ENCODE assay signal across 9 cellular contexts in the genomic region with DNA sequence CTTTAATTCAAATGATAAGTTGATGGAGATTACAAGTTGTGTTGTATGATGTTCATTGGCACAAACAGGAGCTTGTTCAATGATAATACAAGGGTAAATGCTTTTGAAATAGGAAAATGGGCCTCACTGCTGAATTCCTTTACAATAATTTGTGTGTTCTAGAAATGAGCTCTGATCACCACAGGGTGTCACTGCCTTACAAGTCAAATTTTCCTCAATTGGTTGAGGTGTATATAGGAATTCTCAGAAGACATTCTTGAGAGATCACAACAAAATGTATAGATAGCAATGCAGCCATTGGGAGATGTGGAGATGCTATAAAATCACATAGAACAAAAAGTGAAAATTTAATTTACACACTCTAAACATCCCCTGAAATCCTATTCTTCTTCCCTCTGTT.
DNase-seq lines count a peak whose midpoint lies in the region; ATAC-seq and TF ChIP-seq lines count a peak whose summit lies in the region.
"Had no signal": no experiment of that assay in that cellular context is flagged by ENCODE, and none has a peak within 500 bp of the region (broad histone marks: within the 10 kb centered on the region; RNA-seq: fewer than 3 reads in every experiment).

No MANE protein-coding gene starts in this region.

- TF ChIP-seq CTCF in RWPE1 (conservative IDR thresholded peaks at IDR 0.05; ENCODE audit: low read depth) (0 out of 2 replicates have a peak, but pooled peaks have one; percentile 13), fibroblast of pulmonary artery (IDR thresholded peaks at IDR 0.05; ENCODE audit: low read length, missing control alignments) (peak; percentile 16)

- ATAC-seq in GM19452 (IDR thresholded peaks at IDR 0.05; ENCODE audit: unreplicated experiment) (no peak), GM19397 (IDR thresholded peaks at IDR 0.05; ENCODE audit: unreplicated experiment) (no peak)

- DNase-seq in AG20443 (ENCODE audit: low spot score) (peak; percentile 4), GM04504 (ENCODE audit: low read depth) (peak; percentile 0), RWPE1 (ENCODE audit: low spot score) (no peak), fibroblast of pulmonary artery (ENCODE audit: low read depth) (peak; percentile 40), NCI-H510A treated with DMSO at 0.1 percent for 48 hours (lab: John Stamatoyannopoulos, UW) (no peak)
- no peak for DNase-seq in NK-92 treated with Interleukin-12 subunit alpha and Interleukin-12 subunit beta, amount 100 ng/mL, for 24 hours (lab: John Stamatoyannopoulos, UW)
- DNase-seq: NCI-H774 had no signal

- CTCF ChIA-PET in RWPE1 (lab: Yijun Ruan, JAX): interaction anchor here (0.6 kb wide), 2 partner anchors 628 to 700 kb away, joined by 3 read pairs; no protein-coding TSS in a partner anchor

- no peak overlapping the region for H3K4me3 ChIP-seq in fibroblast of pulmonary artery (replicated peaks; ENCODE audit: low read depth, low read length)

- POLR2A ChIA-PET in RWPE1 (lab: Yijun Ruan, JAX; ENCODE audit: low non-redundant PET): no interaction called here

- no peak overlapping the region for H3K27ac ChIP-seq in RWPE1

Comparison
In these comparisons a context has a peak if more than half of its experiments do, and no peak if none do; other contexts are left out.
1. DNase-seq: peak in AG20443 (single experiment), GM04504 (single experiment) and fibroblast of pulmonary artery (single experiment); none in RWPE1 (single experiment), NCI-H510A treated with DMSO at 0.1 percent for 48 hours (single experiment) and NK-92 treated with Interleukin-12 subunit alpha and Interleukin-12 subunit beta, amount 100 ng/mL, for 24 hours (single experiment).